ENCODE assay signal across 1 cellular context in genomic region chr2:38751043-38751846, GRCh38.
A peak's percentile ranks its signal among the peaks of the same experiment; 100 is the strongest.
TF ChIP-seq lines count a peak whose summit lies in the region.

SRSF7 (minus strand) TSS chr2:38751361; CDS start chr2:38751256, 105 bp downstream.

TF ChIP-seq in K562, 482 proteins besides CTCF, POLR2A, EP300 and RAD21 (continued from another document and continues in another):
- no peak for TF ChIP-seq CHD7 (IDR thresholded peaks at IDR 0.05; ENCODE audit: low read depth, low read length)
- TF ChIP-seq ZNF551 (CRISPR knock-in tag; IDR thresholded peaks at IDR 0.05) = no peak
- TF ChIP-seq CBFA2T2 (conservative IDR thresholded peaks at IDR 0.05) = no peak
- TF ChIP-seq PHF8 (IDR thresholded peaks at IDR 0.05; ENCODE audit: borderline replicate concordance, low read length) = peak; percentile 97
- 0 out of 2 replicates have a peak, but pooled peaks have one; percentile 45 for TF ChIP-seq TCF7 (IDR thresholded peaks at IDR 0.05; ENCODE audit: borderline replicate concordance)
- peak; percentile 99 for TF ChIP-seq NFRKB (IDR thresholded peaks at IDR 0.05; ENCODE audit: low read depth)
- TF ChIP-seq NFATC3 (IDR thresholded peaks at IDR 0.05) = 0 out of 2 replicates have a peak, but pooled peaks have one; percentile 51
- no peak; the same call in 1 of the 2 replicates for TF ChIP-seq PKNOX1 (IDR thresholded peaks at IDR 0.05)
- TF ChIP-seq PHB (CRISPR knock-in tag; IDR thresholded peaks at IDR 0.05) = peak; percentile 90; the same call in 1 of the 2 replicates
- no peak for TF ChIP-seq ZNF347 (CRISPR knock-in tag; IDR thresholded peaks at IDR 0.05; ENCODE audit: low read depth)
- no peak; the same call in 1 of the 2 replicates for TF ChIP-seq STAT5A (IDR thresholded peaks at IDR 0.05; ENCODE audit: borderline replicate concordance, low read length)
- peak; percentile 85 for TF ChIP-seq TOE1 (IDR thresholded peaks at IDR 0.05; ENCODE audit: borderline replicate concordance)
- TF ChIP-seq TOE1 (CRISPR knock-in tag; IDR thresholded peaks at IDR 0.05; ENCODE audit: borderline replicate concordance, low read depth) = peak; percentile 99
- peak; percentile 97 for TF ChIP-seq FOXP4 (CRISPR knock-in tag; IDR thresholded peaks at IDR 0.05; ENCODE audit: borderline replicate concordance)
- TF ChIP-seq POLR2G (IDR thresholded peaks at IDR 0.05; ENCODE audit: low read depth, low read length) = peak; percentile 98
- TF ChIP-seq CHD2 (IDR thresholded peaks at IDR 0.05; ENCODE audit: low read depth, low read length) = peak; percentile 88
- 0 out of 2 replicates have a peak, but pooled peaks have one; percentile 2 for TF ChIP-seq ZNF324 (CRISPR knock-in tag; IDR thresholded peaks at IDR 0.05)
- TF ChIP-seq E2F3 (CRISPR knock-in tag; IDR thresholded peaks at IDR 0.05) = no peak
- TF ChIP-seq ZNF76 (CRISPR knock-in tag; IDR thresholded peaks at IDR 0.05; ENCODE audit: borderline replicate concordance) = no peak
- peak; percentile 58; the same call in 1 of the 2 replicates for TF ChIP-seq FOSL1 (tag; conservative IDR thresholded peaks at IDR 0.05)
- TF ChIP-seq HSF4 (CRISPR knock-in tag; IDR thresholded peaks at IDR 0.05; ENCODE audit: borderline replicate concordance) = no peak
- no peak for TF ChIP-seq SLC30A9 (CRISPR knock-in tag; IDR thresholded peaks at IDR 0.05)
- TF ChIP-seq ZNF121 (CRISPR knock-in tag; conservative IDR thresholded peaks at IDR 0.05) = peak; percentile 24; the same call in 1 of the 2 replicates
- TF ChIP-seq PTTG1 (tag; IDR thresholded peaks at IDR 0.05; ENCODE audit: low read depth) = no peak
- peak; percentile 78; the same call in 1 of the 2 replicates for TF ChIP-seq ZFP30 (CRISPR knock-in tag; IDR thresholded peaks at IDR 0.05; ENCODE audit: borderline replicate concordance)
- TF ChIP-seq NCOR1 (IDR thresholded peaks at IDR 0.05) = peak; percentile 82
- TF ChIP-seq PREB (CRISPR knock-in tag; IDR thresholded peaks at IDR 0.05) = no peak; the same call in 1 of the 2 replicates
- no peak for TF ChIP-seq BDP1 (IDR thresholded peaks at IDR 0.05; ENCODE audit: insufficient read depth, insufficient read length)
- TF ChIP-seq AFF4 (CRISPR knock-in tag; IDR thresholded peaks at IDR 0.05) = peak; percentile 100
- TF ChIP-seq TAF9B (IDR thresholded peaks at IDR 0.05; ENCODE audit: partially characterized antibody) = peak; percentile 97
- no peak for TF ChIP-seq ZNF140 (CRISPR knock-in tag; IDR thresholded peaks at IDR 0.05)
- no peak for TF ChIP-seq ZNF124 (CRISPR knock-in tag; IDR thresholded peaks at IDR 0.05)
- 0 out of 2 replicates have a peak, but pooled peaks have one; percentile 17 for TF ChIP-seq KLF6 (CRISPR knock-in tag; IDR thresholded peaks at IDR 0.05; ENCODE audit: borderline replicate concordance)
- TF ChIP-seq SP2 (IDR thresholded peaks at IDR 0.05; ENCODE audit: extremely low read depth, low read depth, low read length, poor library complexity, severe bottlenecking) = no peak
- peak; percentile 91 to 94; a peak in 3 of 4 replicates for TF ChIP-seq MLX (CRISPR knock-in tag; conservative IDR thresholded peaks at IDR 0.05)
- TF ChIP-seq HMBOX1 (IDR thresholded peaks at IDR 0.05) = peak; percentile 45; the same call in 1 of the 2 replicates
